13 cellular contexts compared by ENCODE assay signal in the genomic region with DNA sequence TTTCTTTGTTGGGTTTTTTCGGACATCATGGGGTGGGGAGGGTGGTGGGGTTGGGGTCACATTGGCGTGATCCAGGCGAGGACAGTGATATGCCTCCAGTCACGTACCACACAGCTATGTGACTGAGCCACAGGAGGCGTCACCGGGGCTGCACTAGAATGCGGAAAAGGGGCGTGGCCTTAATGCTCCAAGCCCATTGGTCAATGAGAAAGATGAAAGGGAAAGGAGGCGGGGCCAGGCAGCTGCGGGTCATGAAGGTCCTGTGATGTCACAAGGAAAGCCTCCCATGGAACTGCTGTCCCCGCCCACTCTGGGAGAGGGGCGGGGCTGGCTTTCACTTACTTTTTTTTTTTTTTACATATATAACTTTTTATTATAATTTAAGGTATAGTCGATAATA. TPM values are rescaled to one million over a fixed set of nuclear protein-coding genes. Genes with fewer than 3 reads are reported as not detected.
DNase-seq lines count a peak whose midpoint lies in the region; TF ChIP-seq lines count a peak whose summit lies in the region.
"Not testable (repeated sequence)": the region's sequence is repeated elsewhere in the genome, so short reads cannot be mapped to it uniquely, and the experiment has no call there.
"Had no signal": no experiment of that assay in that cellular context is flagged by ENCODE, and none has a peak within 500 bp of the region (broad histone marks: within the 10 kb centered on the region; RNA-seq: fewer than 3 reads in every experiment).

A gene with protein sequence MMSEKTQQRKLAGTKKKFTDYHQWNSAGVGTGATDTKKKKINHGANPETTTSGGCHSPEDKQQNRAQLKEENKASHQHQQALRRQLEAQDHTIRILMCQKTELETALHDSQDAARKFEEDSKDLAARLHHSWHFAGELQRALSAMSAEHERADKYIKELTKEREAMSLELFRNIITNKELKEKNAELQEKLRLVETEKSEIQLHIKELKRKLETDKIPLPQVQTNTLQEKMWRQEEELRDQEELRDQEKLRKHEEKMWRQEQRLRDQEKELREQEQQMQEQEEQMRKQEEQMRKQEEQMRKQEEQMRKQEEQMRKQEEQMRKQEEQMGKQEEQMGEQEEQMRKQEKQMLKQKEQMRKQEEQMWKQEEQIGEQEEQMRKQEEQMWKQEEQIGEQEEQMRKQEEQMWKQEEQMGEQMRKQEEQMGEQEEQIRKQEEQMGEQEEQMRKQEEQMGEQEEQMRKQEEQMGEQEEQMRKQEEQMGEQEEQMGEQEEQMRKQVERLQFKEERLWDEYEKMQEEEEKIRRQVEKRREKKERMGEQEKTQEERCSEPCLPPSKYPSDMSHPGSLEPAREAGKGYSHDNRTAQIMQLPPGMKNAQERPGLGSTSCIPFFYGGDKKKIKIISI (minus strand): TSS at position 124 of the 400 bp plus-strand sequence. CDS start 95 bp downstream, at position 29.

- not testable (repeated sequence) for H3K36me3 ChIP-seq in SK-N-SH (replicated peaks in 1 of 2; ENCODE audit: control insufficient read depth in 1 of 2, insufficient read depth in 2 of 2, low read length in 1 of 2)

- not testable (repeated sequence) for H3K4me1 ChIP-seq in SK-N-SH (ENCODE audit: control insufficient read depth in 1 of 2, insufficient read depth in 2 of 2, low read depth in 1 of 2, low read length in 1 of 2)

- TF ChIP-seq CTCF in SK-N-SH (IDR thresholded peaks at IDR 0.05); glutamatergic neuron (IDR thresholded peaks at IDR 0.05; ENCODE audit: partially characterized antibody, unreplicated experiment): not testable (repeated sequence)

- intact Hi-C loops in activated CD4-positive, alpha-beta memory T cell treated with anti-CD3 and anti-CD28 coated beads for 36 hours (cut with micrococcal nuclease), result not testable (repeated sequence)

- H3K27me3 Mint-ChIP-seq in activated CD4-positive, alpha-beta memory T cell treated with anti-CD3 and anti-CD28 coated beads for 36 hours; activated naive CD8-positive, alpha-beta T cell treated with anti-CD3 and anti-CD28 coated beads for 36 hours; glutamatergic neuron (ENCODE audit: unreplicated experiment): not testable (repeated sequence)

- H3K27ac ChIP-seq in SK-N-SH (ENCODE audit: low read depth in 2 of 2, low read length in 1 of 2), result not testable (repeated sequence)

- not testable (repeated sequence) for H2AFZ ChIP-seq in SK-N-SH (ENCODE audit: low read depth)

- not testable (repeated sequence) for H3K79me2 ChIP-seq in SK-N-SH (ENCODE audit: insufficient read depth)

- not testable (repeated sequence) for H3F3A ChIP-seq in SK-N-SH (replicated peaks; ENCODE audit: insufficient read depth)

- not testable (repeated sequence) for H3K9me2 ChIP-seq in SK-N-SH

- not testable (repeated sequence) for H3K9me3 ChIP-seq in SK-N-SH

- not testable (repeated sequence) for H3K27ac Mint-ChIP-seq in activated CD4-positive, alpha-beta memory T cell treated with anti-CD3 and anti-CD28 coated beads for 36 hours; activated naive CD8-positive, alpha-beta T cell treated with anti-CD3 and anti-CD28 coated beads for 36 hours; glutamatergic neuron (ENCODE audit: unreplicated experiment)

- TF ChIP-seq EP300 in SK-N-SH (IDR thresholded peaks at IDR 0.05; ENCODE audit: borderline replicate concordance in 1 of 2, low read depth in 1 of 2, low read length in 1 of 2), result not testable (repeated sequence)

- H3K9me3 Mint-ChIP-seq in activated CD4-positive, alpha-beta memory T cell treated with anti-CD3 and anti-CD28 coated beads for 36 hours; activated naive CD8-positive, alpha-beta T cell treated with anti-CD3 and anti-CD28 coated beads for 36 hours: not testable (repeated sequence)
- peaks cover 10% of the 10 kb centered on the region for H3K9me3 Mint-ChIP-seq in glutamatergic neuron (ENCODE audit: unreplicated experiment)

- H3K4me3 Mint-ChIP-seq in activated CD4-positive, alpha-beta memory T cell treated with anti-CD3 and anti-CD28 coated beads for 36 hours; activated naive CD8-positive, alpha-beta T cell treated with anti-CD3 and anti-CD28 coated beads for 36 hours; glutamatergic neuron (ENCODE audit: unreplicated experiment): not testable (repeated sequence)

- not testable (repeated sequence) for H3K27me3 ChIP-seq in SK-N-SH (ENCODE audit: insufficient read depth)

- not testable (repeated sequence) for H3K9ac ChIP-seq in SK-N-SH

- TF ChIP-seq RAD21 in SK-N-SH (IDR thresholded peaks at IDR 0.05; ENCODE audit: low read length), result not testable (repeated sequence)

- H4K20me1 ChIP-seq in SK-N-SH (ENCODE audit: insufficient read depth), result not testable (repeated sequence)

- CTCF ChIA-PET in SK-N-SH (lab: Yijun Ruan, JAX); activated CD4-positive, alpha-beta memory T cell treated with anti-CD3 and anti-CD28 coated beads for 36 hours (lab: Charles Lee): not testable (repeated sequence)

- H3K4me3 ChIP-seq in SK-N-SH (ENCODE audit: low read depth in 2 of 2, low read length in 1 of 2), result not testable (repeated sequence)

- WGBS in SK-N-SH (ENCODE audit: low lambda C conversion rate), result 84% methylated on average over 13 of the region's 13 CpGs

- POLR2A ChIA-PET in SK-N-SH (lab: Yijun Ruan, JAX); activated CD4-positive, alpha-beta memory T cell treated with anti-CD3 and anti-CD28 coated beads for 36 hours (lab: Charles Lee): not testable (repeated sequence)

- DNase-seq in A172 (ENCODE audit: low spot score), result peak; percentile 6
- DNase-seq in DMS53 (lab: John Stamatoyannopoulos, UW), result peak; percentile 51
- DNase-seq in HT1080 (ENCODE audit: low read depth), result peak; percentile 11
- DNase-seq in SK-N-SH, result peak; percentile 52
- peak; percentile 28 for DNase-seq in activated CD4-positive, alpha-beta memory T cell treated with anti-CD3 and anti-CD28 coated beads for 36 hours
- peak; percentile 35 for DNase-seq in activated naive CD8-positive, alpha-beta T cell treated with anti-CD3 and anti-CD28 coated beads for 36 hours
- peak; percentile 21 for DNase-seq in glutamatergic neuron
- peak; percentile 33 for DNase-seq in stimulated activated CD4-positive, alpha-beta T cell treated with anti-CD3 and anti-CD28 coated beads, Interleukin-15, amount 100 ng/mL, for 24 hours

- peaks cover 13% of the 10 kb centered on the region for H3K4me1 Mint-ChIP-seq in activated CD4-positive, alpha-beta memory T cell treated with anti-CD3 and anti-CD28 coated beads for 36 hours (ENCODE audit: low read depth)
- peaks cover 12% of the 10 kb centered on the region for H3K4me1 Mint-ChIP-seq in activated naive CD8-positive, alpha-beta T cell treated with anti-CD3 and anti-CD28 coated beads for 36 hours
- not testable (repeated sequence) for H3K4me1 Mint-ChIP-seq in glutamatergic neuron (ENCODE audit: low read depth, unreplicated experiment)

- H3K4me2 ChIP-seq in SK-N-SH, result not testable (repeated sequence)

- H3K36me3 Mint-ChIP-seq in activated CD4-positive, alpha-beta memory T cell treated with anti-CD3 and anti-CD28 coated beads for 36 hours, result not testable (repeated sequence)
- H3K36me3 Mint-ChIP-seq in activated naive CD8-positive, alpha-beta T cell treated with anti-CD3 and anti-CD28 coated beads for 36 hours, result peaks cover 10% of the 10 kb centered on the region
- H3K36me3 Mint-ChIP-seq in glutamatergic neuron (ENCODE audit: unreplicated experiment), result peaks cover 23% of the 10 kb centered on the region

RNA-seq across cellular contexts. Expression of the gene that starts here (rescaled TPM):
- not detected in 2 replicates for total RNA-seq in A172 (2014; rRNA removed; shearing (Covaris generic))
- not detected in 2 replicates for total RNA-seq in HT1080 (2014; rRNA removed; shearing (Covaris generic))
- 0.06 TPM in 1 of 2 replicates, not detected in the other for polyA plus RNA-seq in HT1080 (2015; cell fraction: cytosol; rRNA removed)
- polyA plus RNA-seq in HT1080 (2015; cell fraction: nucleus; rRNA removed), result 0.48 TPM in 1 of 2 replicates, not detected in the other
- polyA plus RNA-seq in SK-N-SH (2012; rRNA removed), result not detected in 2 replicates
- not detected in 2 replicates for polyA plus RNA-seq in SK-N-SH (2012; cell fraction: cytosol; rRNA removed)
- not detected in 2 replicates for polyA plus RNA-seq in SK-N-SH (2012; cell fraction: nucleus; rRNA removed)
- not detected for total RNA-seq in activated CD4-positive, alpha-beta memory T cell treated with anti-CD3 and anti-CD28 coated beads for 36 hours
- total RNA-seq in activated naive CD8-positive, alpha-beta T cell treated with anti-CD3 and anti-CD28 coated beads for 36 hours, result not detected
- total RNA-seq in glutamatergic neuron (ENCODE audit: unreplicated experiment), result not detected
- total RNA-seq: CD4-positive, alpha-beta T cell; HepG2; M059J; PC-3 had no signal
- polyA plus RNA-seq: BJ, HepG2 had no signal

Comparison
In these comparisons a context has a peak if more than half of its experiments do, and no peak if none do; other contexts are left out.
1. Peak in DNase-seq in A172; RNA of the gene not detected or under 1 TPM.
2. Peak in DNase-seq in HT1080; RNA of the gene not detected or under 1 TPM.
3. Peak in DNase-seq in SK-N-SH; RNA of the gene not detected or under 1 TPM.
4. Peak in DNase-seq in activated CD4-positive, alpha-beta memory T cell treated with anti-CD3 and anti-CD28 coated beads for 36 hours; RNA of the gene not detected or under 1 TPM.
5. Peak in DNase-seq in activated naive CD8-positive, alpha-beta T cell treated with anti-CD3 and anti-CD28 coated beads for 36 hours; RNA of the gene not detected or under 1 TPM.
6. Peak in DNase-seq in glutamatergic neuron; RNA of the gene not detected or under 1 TPM.